9 cellular contexts compared by ENCODE assay signal in genomic region chr19:8004001-8004400, GRCh38. TPM values are rescaled to one million over a fixed set of nuclear protein-coding genes. Genes with fewer than 3 reads are reported as not detected.
A peak's percentile ranks its signal among the peaks of the same experiment; 100 is the strongest.
DNase-seq lines count a peak whose midpoint lies in the region; ATAC-seq and TF ChIP-seq lines count a peak whose summit lies in the region.
"Had no signal": no experiment of that assay in that cellular context is flagged by ENCODE, and none has a peak within 500 bp of the region (broad histone marks: within the 10 kb centered on the region; RNA-seq: fewer than 3 reads in every experiment).

No MANE protein-coding gene starts in this region.

- H3K36me3 ChIP-seq in heart left ventricle: peaks cover 0 to 7% (median 0%) of the 10 kb centered on the region in 9 donors
- no peaks in the 10 kb centered on the region for H3K36me3 ChIP-seq in adipocyte (ENCODE audit: control insufficient read depth, insufficient read depth, low read length, severe bottlenecking)
- H3K36me3 ChIP-seq in lower lobe of right lung: peaks cover 11% of the 10 kb centered on the region
- H3K36me3 ChIP-seq in upper lobe of left lung: peaks cover 0 to 2% (median 0%) of the 10 kb centered on the region in 4 donors

- H3K9ac ChIP-seq in adipocyte (ENCODE audit: low read length): peak overlapping the region; percentile 87

- no peak for DNase-seq in heart left ventricle
- no peak for DNase-seq in cardiac septum (ENCODE audit: low spot score)
- no peak for DNase-seq in adipocyte (ENCODE audit: low read depth)
- DNase-seq in lower lobe of right lung: no peak
- no peak for DNase-seq in upper lobe of left lung
- no peak for DNase-seq in iPS-NIHi7 (ENCODE audit: extremely low spot score)
- DNase-seq in retina: no peak
- DNase-seq in posterior vena cava (ENCODE audit: low spot score): no peak

- intact Hi-C loops in heart left ventricle (cut with DNase I) (loop anchor here in 8 of 10 donors (5.0 to 10.0 kb wide), 4 partner anchors 37 to 251 kb away; partner anchors contain the start of gene TIMM44 (in 3 of the 8)), cardiac septum (cut with DNase I) (loop anchor here (10.0 kb wide), 1 partner anchor 151 kb away; no protein-coding TSS in a partner anchor), lower lobe of right lung (cut with DNase I) (no loop called here), posterior vena cava (cut with DNase I) (no loop called here)

- H3K4me3 ChIP-seq in heart left ventricle (peak overlapping the region in 9 of 12 donors; percentile 63 to 99 (median 80)), adipocyte (ENCODE audit: low read length) (peak overlapping the region; percentile 93), lower lobe of right lung (peak overlapping the region; percentile 73), upper lobe of left lung (peak overlapping the region in 3 of 4 donors; percentile 85 to 96 (median 90))

- 61 to 69% (median 66%) methylated on average over 6 of the region's 6 CpGs for WGBS in heart left ventricle, 4 donors
- WGBS in upper lobe of left lung, 2 donors: 64% methylated on average over 6 of the region's 6 CpGs

- no peak for TF ChIP-seq POLR2A in heart left ventricle (IDR thresholded peaks at IDR 0.05)
- no peak for TF ChIP-seq POLR2A in upper lobe of left lung (IDR thresholded peaks at IDR 0.05)

- H3K27me3 ChIP-seq in heart left ventricle: no peaks in the 10 kb centered on the region
- H3K27me3 ChIP-seq in adipocyte (replicated peaks; ENCODE audit: control insufficient read depth, insufficient read depth, low read length): no peaks in the 10 kb centered on the region
- no peaks in the 10 kb centered on the region for H3K27me3 ChIP-seq in lower lobe of right lung (ENCODE audit: low read depth)
- H3K27me3 ChIP-seq in upper lobe of left lung: no peaks in the 10 kb centered on the region

- TF ChIP-seq CTCF in heart left ventricle (IDR thresholded peaks at IDR 0.05) (no peak), lower lobe of right lung (IDR thresholded peaks at IDR 0.05) (no peak), upper lobe of left lung (IDR thresholded peaks at IDR 0.05) (no peak)

- H3K9me3 ChIP-seq in heart left ventricle (no peaks in the 10 kb centered on the region), adipocyte (ENCODE audit: control insufficient read depth, low read length) (no peaks in the 10 kb centered on the region), lower lobe of right lung (no peaks in the 10 kb centered on the region), upper lobe of left lung (no peaks in the 10 kb centered on the region)

- H3K27ac ChIP-seq in heart left ventricle (peak overlapping the region in 1 of 12 donors; percentile 80), lower lobe of right lung (no peak overlapping the region), upper lobe of left lung (peak overlapping the region in 1 of 4 donors; percentile 90)

- no peak for TF ChIP-seq EP300 in upper lobe of left lung (IDR thresholded peaks at IDR 0.05)

- H3K4me1 ChIP-seq in heart left ventricle: peaks cover 10 to 66% (median 53%) of the 10 kb centered on the region in 12 donors
- peaks cover 34% of the 10 kb centered on the region for H3K4me1 ChIP-seq in adipocyte (ENCODE audit: control insufficient read depth, insufficient read depth, low read length)
- peaks cover 61% of the 10 kb centered on the region for H3K4me1 ChIP-seq in lower lobe of right lung
- H3K4me1 ChIP-seq in upper lobe of left lung: peaks cover 43 to 63% (median 52%) of the 10 kb centered on the region in 4 donors

- ATAC-seq in heart left ventricle: no peak
- ATAC-seq in lower lobe of right lung: no peak
- ATAC-seq in upper lobe of left lung (ENCODE audit: low FRiP score in 2 of 2): no peak

RNA-seq across cellular contexts. Expression of gene ELAVL1, which starts 1.4 kb away (rescaled TPM):
- total RNA-seq in heart left ventricle (10 to 100 TPM; 31.4 to 62.0 (median 53.4) TPM), cardiac septum (55.2 TPM), lower lobe of right lung (66.3 TPM), upper lobe of left lung (10 to 100 TPM; 21.0 to 71.1 (median 36.1) TPM), posterior vena cava (10 to 100 TPM; 49.9 to 50.7 TPM)
- 10 to 100 TPM in 1 of 2 donors, 1 to 10 TPM in 1; 9.8 to 38.9 TPM for polyA plus RNA-seq in heart left ventricle

RNA-seq across cellular contexts. Expression of gene CCL25, which starts 48.6 kb away (rescaled TPM):
- total RNA-seq in heart left ventricle (not detected), cardiac septum (not detected), lower lobe of right lung (not detected), upper lobe of left lung (not detected), posterior vena cava (not detected)
- not detected for polyA plus RNA-seq in heart left ventricle
- total RNA-seq: RPMI7951 had no signal

Comparison
In these comparisons a context has a peak if more than half of its experiments do, and no peak if none do; other contexts are left out.
1. intact Hi-C loops: an anchor here in heart left ventricle (5.0 to 10.0 kb wide) and cardiac septum (10.0 kb wide); none called in lower lobe of right lung and posterior vena cava.